In genomic region chr12:51150777-51151176, GRCh38 we compare ENCODE assay signal across 21 cellular contexts.
"Had no signal": no experiment of that assay in that cellular context is flagged by ENCODE, and none has a peak within 500 bp of the region (broad histone marks: within the 10 kb centered on the region; RNA-seq: fewer than 3 reads in every experiment).

No MANE protein-coding gene starts in this region.

- H3K36me3 Mint-ChIP-seq: activated CD4-positive, alpha-beta memory T cell treated with anti-CD3 and anti-CD28 coated beads for 36 hours had no signal

- H3K9me3 Mint-ChIP-seq: activated CD4-positive, alpha-beta memory T cell treated with anti-CD3 and anti-CD28 coated beads for 36 hours; activated CD4-positive, alpha-beta T cell treated with anti-CD3 and anti-CD28 coated beads, Interleukin-2, amount 10 ng/mL, durations not matched to agents 7 days and 5 days; T-helper 1 cell treated with Interleukin-12 subunit alpha and Interleukin-12 subunit beta and Interleukin-4 antibody, amounts not matched to agents 30 μg/mL and 1 μg/mL, for 36 hours had no signal

- H3K27me3 ChIP-seq: ascending aorta, body of pancreas, SJSA1 had no signal

- H3K4me1 ChIP-seq: ascending aorta, SJSA1 had no signal

- H3K9me3 ChIP-seq: ascending aorta, body of pancreas, SJSA1 had no signal

- H3K36me3 ChIP-seq: ascending aorta, SJSA1 had no signal

- DNase-seq: activated CD4-positive, alpha-beta memory T cell treated with anti-CD3 and anti-CD28 coated beads for 36 hours; activated CD4-positive, alpha-beta T cell treated with anti-CD3 and anti-CD28 coated beads, Interleukin-2, amount 10 ng/mL, durations not matched to agents 7 days and 5 days; activated CD4-positive, CD25-positive, alpha-beta regulatory T cell; activated CD8-positive, alpha-beta memory T cell treated with anti-CD3 and anti-CD28 coated beads for 24 hours; activated naive CD4-positive, alpha-beta T cell treated with anti-CD3 and anti-CD28 coated beads, Interleukin-2, amount 50 U/mL, for 16 hours; activated T-cell treated with anti-CD3 and anti-CD28 coated beads, Interleukin-2, amount 50 U/mL, for 48 hours; amniotic stem cell; body of pancreas; NCI-H1105 treated with DMSO at 0.1 percent for 48 hours; NCI-H1436 treated with DMSO at 0.1 percent for 48 hours; NCI-H187; NCI-H2081; NCI-H510A treated with DMSO at 0.1 percent for 48 hours; PC-3; SHP77; SW 1271; T-helper 9 cell had no signal

- H3K27ac ChIP-seq: ascending aorta, body of pancreas, SJSA1 had no signal

- H3K27ac Mint-ChIP-seq: activated CD4-positive, alpha-beta memory T cell treated with anti-CD3 and anti-CD28 coated beads for 36 hours; activated CD4-positive, alpha-beta T cell treated with anti-CD3 and anti-CD28 coated beads, Interleukin-2, amount 10 ng/mL, durations not matched to agents 7 days and 5 days; T-helper 1 cell treated with Interleukin-12 subunit alpha and Interleukin-12 subunit beta and Interleukin-4 antibody, amounts not matched to agents 30 μg/mL and 1 μg/mL, for 36 hours had no signal

- ATAC-seq: body of pancreas, PC-3, SK-N-SH treated with all-trans-retinoic acid at 6 μM for 48 hours had no signal

- H3K27me3 Mint-ChIP-seq: activated CD4-positive, alpha-beta memory T cell treated with anti-CD3 and anti-CD28 coated beads for 36 hours; activated CD4-positive, alpha-beta T cell treated with anti-CD3 and anti-CD28 coated beads, Interleukin-2, amount 10 ng/mL, durations not matched to agents 7 days and 5 days had no signal

- H3K4me3 Mint-ChIP-seq: activated CD4-positive, alpha-beta memory T cell treated with anti-CD3 and anti-CD28 coated beads for 36 hours; activated CD4-positive, alpha-beta T cell treated with anti-CD3 and anti-CD28 coated beads, Interleukin-2, amount 10 ng/mL, durations not matched to agents 7 days and 5 days; T-helper 1 cell treated with Interleukin-12 subunit alpha and Interleukin-12 subunit beta and Interleukin-4 antibody, amounts not matched to agents 30 μg/mL and 1 μg/mL, for 36 hours had no signal

- H3K4me3 ChIP-seq: ascending aorta, body of pancreas, SJSA1 had no signal
